9 cellular contexts compared by ENCODE assay signal in genomic region chr9:6068983-6069382, GRCh38. TPM values are rescaled to one million over a fixed set of nuclear protein-coding genes. Genes with fewer than 3 reads are reported as not detected.
DNase-seq lines count a peak whose midpoint lies in the region; ATAC-seq and TF ChIP-seq lines count a peak whose summit lies in the region.
"Had no signal": no experiment of that assay in that cellular context is flagged by ENCODE, and none has a peak within 500 bp of the region (broad histone marks: within the 10 kb centered on the region; RNA-seq: fewer than 3 reads in every experiment).

No MANE protein-coding gene starts in this region.

- H3K9me3 ChIP-seq in CD8-positive, alpha-beta T cell (ENCODE audit: low read length) = no peaks in the 10 kb centered on the region
- H3K9me3 ChIP-seq: esophagus squamous epithelium had no signal

- intact Hi-C loops in CD8-positive, alpha-beta T cell (cut with DNase I, micrococcal nuclease) = loop anchor here (2.0 to 10.0 kb wide), 4 partner anchors 18 to 616 kb away; partner anchors contain the start of gene RIC1 (in 1 of the 2)
- intact Hi-C loops in posterior cingulate gyrus (cut with DNase I) = no loop called here

- TF ChIP-seq CTCF in CD8-positive, alpha-beta T cell (IDR thresholded peaks at IDR 0.05) = no peak
- no peak for TF ChIP-seq CTCF in coronary artery (IDR thresholded peaks at IDR 0.05)

- ATAC-seq in CD8-positive, alpha-beta T cell = peak; percentile 96
- ATAC-seq in GM19463 (IDR thresholded peaks at IDR 0.05; ENCODE audit: unreplicated experiment) (peak; percentile 97), HG03457 (IDR thresholded peaks at IDR 0.05; ENCODE audit: unreplicated experiment) (peak; percentile 92)
- ATAC-seq in activated naive CD8-positive, alpha-beta T cell treated with anti-CD3 and anti-CD28 coated beads, Interleukin-2, amount 10 ng/mL, durations not matched to agents 7 days and 5 days (ENCODE audit: low read depth) = peak; percentile 98

- peaks cover 3% of the 10 kb centered on the region for H3K9me3 Mint-ChIP-seq in CD8-positive, alpha-beta T cell
- peaks cover 7% of the 10 kb centered on the region for H3K9me3 Mint-ChIP-seq in activated naive CD8-positive, alpha-beta T cell treated with anti-CD3 and anti-CD28 coated beads, Interleukin-2, amount 10 ng/mL, durations not matched to agents 7 days and 5 days

- H3K4me3 ChIP-seq in CD8-positive, alpha-beta T cell (ENCODE audit: low read depth, low read length) = peak overlapping the region; percentile 9
- H3K4me3 ChIP-seq in coronary artery = no peak overlapping the region
- H3K4me3 ChIP-seq: esophagus squamous epithelium had no signal

- H3K4me3 Mint-ChIP-seq in CD8-positive, alpha-beta T cell = peak overlapping the region; percentile 71
- H3K4me3 Mint-ChIP-seq in activated naive CD8-positive, alpha-beta T cell treated with anti-CD3 and anti-CD28 coated beads, Interleukin-2, amount 10 ng/mL, durations not matched to agents 7 days and 5 days = peak overlapping the region; percentile 60

- peaks cover 18% of the 10 kb centered on the region for H3K4me1 Mint-ChIP-seq in CD8-positive, alpha-beta T cell (ENCODE audit: low read depth)
- peaks cover 7% of the 10 kb centered on the region for H3K4me1 Mint-ChIP-seq in activated naive CD8-positive, alpha-beta T cell treated with anti-CD3 and anti-CD28 coated beads, Interleukin-2, amount 10 ng/mL, durations not matched to agents 7 days and 5 days

- POLR2A ChIA-PET in CD8-positive, alpha-beta T cell (lab: Charles Lee) = interaction anchor here (0.6 to 1.8 kb wide), 2 partner anchors 41 to 61 kb away, joined by 3 to 4 read pairs; no protein-coding TSS in a partner anchor
- POLR2A ChIA-PET in activated naive CD8-positive, alpha-beta T cell treated with anti-CD3 and anti-CD28 coated beads, Interleukin-2, amount 10 ng/mL, durations not matched to agents 7 days and 5 days (lab: Charles Lee) = interaction anchor here (1.0 to 1.9 kb wide), 3 partner anchors 61 to 689 kb away, joined by 5 to 11 read pairs (median 5); partner anchors contain the start of genes KDM4C and UHRF2

- CTCF ChIA-PET in CD8-positive, alpha-beta T cell (lab: Charles Lee) = interaction anchor here (1.0 kb wide), 2 partner anchors 15 to 93 kb away, joined by 3 read pairs; no protein-coding TSS in a partner anchor

- no peaks in the 10 kb centered on the region for H3K27me3 ChIP-seq in CD8-positive, alpha-beta T cell (ENCODE audit: insufficient read depth, low read length)
- H3K27me3 ChIP-seq: esophagus squamous epithelium had no signal

- peak in 1 of 7 experiments; percentile 30 for DNase-seq in CD8-positive, alpha-beta T cell
- DNase-seq in activated naive CD8-positive, alpha-beta T cell treated with anti-CD3 and anti-CD28 coated beads, Interleukin-2, amount 10 ng/mL, durations not matched to agents 7 days and 5 days = no peak
- DNase-seq in AG08395 (ENCODE audit: low spot score) (no peak), posterior cingulate gyrus (no peak), coronary artery (ENCODE audit: low spot score) (no peak), NCI-H1694 (lab: John Stamatoyannopoulos, UW) (no peak)
- DNase-seq: esophagus squamous epithelium had no signal

- H3K27ac Mint-ChIP-seq in CD8-positive, alpha-beta T cell = peak overlapping the region; percentile 86
- peak overlapping the region; percentile 90 for H3K27ac Mint-ChIP-seq in activated naive CD8-positive, alpha-beta T cell treated with anti-CD3 and anti-CD28 coated beads, Interleukin-2, amount 10 ng/mL, durations not matched to agents 7 days and 5 days

- H3K36me3 Mint-ChIP-seq in CD8-positive, alpha-beta T cell = peaks cover 2% of the 10 kb centered on the region
- peaks cover 17% of the 10 kb centered on the region for H3K36me3 Mint-ChIP-seq in activated naive CD8-positive, alpha-beta T cell treated with anti-CD3 and anti-CD28 coated beads, Interleukin-2, amount 10 ng/mL, durations not matched to agents 7 days and 5 days

- no peaks in the 10 kb centered on the region for H3K36me3 ChIP-seq in CD8-positive, alpha-beta T cell (ENCODE audit: insufficient read depth, low read length)
- H3K36me3 ChIP-seq: esophagus squamous epithelium had no signal

- H3K27ac ChIP-seq in CD8-positive, alpha-beta T cell (ENCODE audit: low read depth, low read length) = peak overlapping the region; percentile 25
- H3K27ac ChIP-seq in coronary artery = no peak overlapping the region
- H3K27ac ChIP-seq: esophagus squamous epithelium had no signal

- peaks cover 16% of the 10 kb centered on the region for H3K4me1 ChIP-seq in CD8-positive, alpha-beta T cell (ENCODE audit: insufficient read depth, low read length)
- H3K4me1 ChIP-seq: esophagus squamous epithelium had no signal

- no peaks in the 10 kb centered on the region for H3K27me3 Mint-ChIP-seq in CD8-positive, alpha-beta T cell (ENCODE audit: low read depth)
- H3K27me3 Mint-ChIP-seq in activated naive CD8-positive, alpha-beta T cell treated with anti-CD3 and anti-CD28 coated beads, Interleukin-2, amount 10 ng/mL, durations not matched to agents 7 days and 5 days = no peaks in the 10 kb centered on the region

RNA-seq across cellular contexts. Expression of gene RANBP6, which starts 53.6 kb away (rescaled TPM):
- 10 to 100 TPM; 38.1 to 39.7 TPM for total RNA-seq in CD8-positive, alpha-beta T cell
- 10 to 100 TPM; 25.2 to 27.7 TPM for total RNA-seq in activated naive CD8-positive, alpha-beta T cell treated with anti-CD3 and anti-CD28 coated beads, Interleukin-2, amount 10 ng/mL, durations not matched to agents 7 days and 5 days
